In the genomic region with DNA sequence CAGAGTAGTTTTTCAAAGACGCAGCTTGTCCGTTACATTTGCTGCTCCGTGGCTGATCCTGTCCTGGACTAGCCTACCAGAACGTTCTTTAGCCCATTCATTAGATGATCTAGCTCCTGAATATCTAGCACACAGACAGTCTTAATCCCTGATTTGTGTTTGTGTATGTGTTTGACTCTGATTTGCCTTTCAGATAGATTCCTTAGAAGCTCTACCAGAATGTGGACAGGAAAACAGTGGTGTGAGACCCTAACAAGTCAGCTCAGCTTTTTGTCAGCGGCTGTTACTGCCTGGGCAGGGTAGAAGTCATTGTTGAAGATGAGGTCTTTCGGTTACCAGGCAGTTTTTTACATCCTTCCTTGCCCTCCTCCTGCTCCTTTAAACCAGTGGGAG, we compare ENCODE assay signal across 8 cellular contexts.
A peak's percentile ranks its signal among the peaks of the same experiment; 100 is the strongest.
DNase-seq lines count a peak whose midpoint lies in the region; ATAC-seq and TF ChIP-seq lines count a peak whose summit lies in the region.

No MANE protein-coding gene starts in this region.

- peaks cover 4% of the 10 kb centered on the region for H3K36me3 Mint-ChIP-seq in activated CD8-positive, alpha-beta T cell treated with anti-CD3 and anti-CD28 coated beads, Interleukin-2, amount 10 ng/mL, durations not matched to agents 7 days and 5 days (ENCODE audit: low read depth)

- H3K4me1 Mint-ChIP-seq in activated CD8-positive, alpha-beta T cell treated with anti-CD3 and anti-CD28 coated beads, Interleukin-2, amount 10 ng/mL, durations not matched to agents 7 days and 5 days (ENCODE audit: low read depth) = peaks cover 44% of the 10 kb centered on the region

- no peak for DNase-seq in activated CD8-positive, alpha-beta T cell treated with anti-CD3 and anti-CD28 coated beads, Interleukin-2, amount 10 ng/mL, durations not matched to agents 7 days and 5 days
- DNase-seq in tibial artery (no peak), NCI-H1417 (lab: John Stamatoyannopoulos, UW) (no peak), DMS 273 treated with DMSO at 0.1 percent for 48 hours (lab: John Stamatoyannopoulos, UW) (no peak), GM10266 (ENCODE audit: extremely low spot score) (no peak)

- H3K4me3 Mint-ChIP-seq in activated CD8-positive, alpha-beta T cell treated with anti-CD3 and anti-CD28 coated beads, Interleukin-2, amount 10 ng/mL, durations not matched to agents 7 days and 5 days = peak overlapping the region; percentile 75

- peak; percentile 34 for ATAC-seq in GM18867 (IDR thresholded peaks at IDR 0.05; ENCODE audit: unreplicated experiment)
- ATAC-seq in HG02642 (IDR thresholded peaks at IDR 0.05; ENCODE audit: poor library complexity, unreplicated experiment) = peak; percentile 30
- ATAC-seq in activated CD8-positive, alpha-beta T cell treated with anti-CD3 and anti-CD28 coated beads, Interleukin-2, amount 10 ng/mL, durations not matched to agents 7 days and 5 days = peak; percentile 66

- peak overlapping the region; percentile 90 for H3K27ac Mint-ChIP-seq in activated CD8-positive, alpha-beta T cell treated with anti-CD3 and anti-CD28 coated beads, Interleukin-2, amount 10 ng/mL, durations not matched to agents 7 days and 5 days

- no peaks in the 10 kb centered on the region for H3K27me3 Mint-ChIP-seq in activated CD8-positive, alpha-beta T cell treated with anti-CD3 and anti-CD28 coated beads, Interleukin-2, amount 10 ng/mL, durations not matched to agents 7 days and 5 days (ENCODE audit: low read depth)

- intact Hi-C loops in tibial artery (cut with DNase I; ENCODE audit: low total_unique reads) = no loop called here

- H3K27me3 ChIP-seq in layer of hippocampus (ENCODE audit: control insufficient read depth, insufficient read depth, low read length) (no peaks in the 10 kb centered on the region), tibial artery (no peaks in the 10 kb centered on the region)

- H3K27ac ChIP-seq in layer of hippocampus (ENCODE audit: low read depth, low read length) (peak overlapping the region; percentile 73), tibial artery (peak overlapping the region; percentile 70 to 72)

- no peaks in the 10 kb centered on the region for H3K36me3 ChIP-seq in tibial artery

- CTCF ChIA-PET in activated CD8-positive, alpha-beta T cell treated with anti-CD3 and anti-CD28 coated beads, Interleukin-2, amount 10 ng/mL, durations not matched to agents 7 days and 5 days (lab: Charles Lee) = interaction anchor here (0.8 to 3.7 kb wide), 8 partner anchors 8 to 146 kb away, joined by 3 to 23 read pairs (median 6); a partner anchor contains a TSS

- no peaks in the 10 kb centered on the region for H3K9me3 ChIP-seq in tibial artery

- H3K9me3 Mint-ChIP-seq in activated CD8-positive, alpha-beta T cell treated with anti-CD3 and anti-CD28 coated beads, Interleukin-2, amount 10 ng/mL, durations not matched to agents 7 days and 5 days (ENCODE audit: insufficient read depth) = no peaks in the 10 kb centered on the region

- POLR2A ChIA-PET in activated CD8-positive, alpha-beta T cell treated with anti-CD3 and anti-CD28 coated beads, Interleukin-2, amount 10 ng/mL, durations not matched to agents 7 days and 5 days (lab: Charles Lee) = interaction anchor here (0.6 to 1.6 kb wide), 4 partner anchors 47 to 118 kb away, joined by 3 to 5 read pairs (median 4); a partner anchor contains a TSS

- H3K4me3 ChIP-seq in tibial artery = peak overlapping the region; percentile 5 to 32

- H3K4me1 ChIP-seq in tibial artery = peaks cover 0 to 95% (median 31%) of the 10 kb centered on the region in 4 donors

- TF ChIP-seq CTCF in tibial artery (IDR thresholded peaks at IDR 0.05) = no peak
- TF ChIP-seq CTCF in GM10266 (IDR thresholded peaks at IDR 0.05; ENCODE audit: control insufficient read depth, insufficient read depth, low read depth, missing control alignments) = no peak
